ENCODE assay signal across 10 cellular contexts in the genomic region with DNA sequence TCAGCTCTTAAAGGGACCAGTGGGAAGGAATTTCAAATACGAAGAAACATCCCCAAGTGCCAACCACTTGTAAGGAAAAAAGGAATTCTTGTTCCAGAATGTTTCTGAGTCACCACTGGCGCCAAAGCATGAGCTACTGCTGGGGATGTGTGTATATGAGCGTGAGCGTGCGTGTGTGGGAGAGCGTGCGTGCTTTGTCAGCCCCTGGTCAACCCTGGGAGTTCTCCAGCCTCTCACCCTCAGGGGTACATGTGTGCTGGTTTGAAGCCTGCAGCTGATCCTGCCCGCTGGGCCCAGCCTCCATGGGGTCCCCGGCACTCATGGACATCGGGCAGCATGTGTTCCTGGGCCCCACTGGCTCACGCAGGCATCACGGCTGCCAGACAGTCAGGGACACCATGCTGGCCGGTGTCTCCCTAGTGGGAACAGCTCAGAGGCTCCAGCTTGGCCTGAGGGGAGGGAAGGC. TPM values are rescaled to one million over a fixed set of nuclear protein-coding genes. Genes with fewer than 3 reads are reported as not detected.
DNase-seq lines count a peak whose midpoint lies in the region; TF ChIP-seq lines count a peak whose summit lies in the region.
"Had no signal": no experiment of that assay in that cellular context is flagged by ENCODE, and none has a peak within 500 bp of the region (broad histone marks: within the 10 kb centered on the region; RNA-seq: fewer than 3 reads in every experiment).

No MANE protein-coding gene starts in this region.

- peak; percentile 82 for DNase-seq in Daoy (ENCODE audit: low read depth)
- peak; percentile 43 for DNase-seq in T1000 (lab: John Stamatoyannopoulos, UW)
- peak; percentile 98 for DNase-seq in fibroblast of the aortic adventitia (ENCODE audit: low read depth)
- no peak for DNase-seq in NCI-H446 (lab: John Stamatoyannopoulos, UW)
- DNase-seq in NCI-H2227 (lab: John Stamatoyannopoulos, UW; ENCODE audit: unreplicated experiment), result no peak
- no peak for DNase-seq in stimulated activated CD8-positive, alpha-beta memory T cell treated with anti-CD3 and anti-CD28 coated beads, Interleukin-4, amount 100 ng/mL, for 48 hours
- DNase-seq in NCI-H2107 treated with DMSO at 0.1 percent for 48 hours (lab: John Stamatoyannopoulos, UW; ENCODE audit: unreplicated experiment), result no peak
- DNase-seq: activated naive CD8-positive, alpha-beta T cell treated with anti-CD3 and anti-CD28 coated beads, Interleukin-2, amount 10 ng/mL, durations not matched to agents 7 days and 5 days; NCI-H345 had no signal

- H3K4me1 ChIP-seq in rectal smooth muscle tissue (ENCODE audit: control insufficient read depth, insufficient read depth, low read length), result peaks cover 32% of the 10 kb centered on the region

- peak overlapping the region; percentile 76 for H3K27ac ChIP-seq in rectal smooth muscle tissue (ENCODE audit: low read depth, low read length)

- TF ChIP-seq CTCF in fibroblast of the aortic adventitia (IDR thresholded peaks at IDR 0.05; ENCODE audit: insufficient read depth, low read length), result no peak

- H3K27me3 ChIP-seq in rectal smooth muscle tissue (ENCODE audit: control insufficient read depth, insufficient read depth, low read length), result no peaks in the 10 kb centered on the region

- no peak overlapping the region for H3K9ac ChIP-seq in rectal smooth muscle tissue (ENCODE audit: low read length)

- H3K36me3 ChIP-seq in rectal smooth muscle tissue (ENCODE audit: control insufficient read depth, insufficient read depth, low read length), result no peaks in the 10 kb centered on the region

- H3K4me3 ChIP-seq in fibroblast of the aortic adventitia (ENCODE audit: low read depth, low read length), result no peak overlapping the region
- H3K4me3 ChIP-seq in rectal smooth muscle tissue (ENCODE audit: low read length), result no peak overlapping the region

RNA-seq across cellular contexts. Expression of a gene that starts 17.1 kb away (rescaled TPM):
- 10.3 and 13.0 TPM in 2 replicates for total RNA-seq in Daoy (2014; rRNA removed; shearing (Covaris generic))
- 7.7 and 10.6 TPM in 2 replicates for total RNA-seq in fibroblast of the aortic adventitia (ENCODE audit: low replicate concordance)

Comparison
In these comparisons a context has a peak if more than half of its experiments do, and no peak if none do; other contexts are left out.
1. DNase-seq: peak in Daoy (single experiment), T1000 (single experiment) and fibroblast of the aortic adventitia (single experiment); none in NCI-H446 (0 of 2), NCI-H2227 (single experiment), stimulated activated CD8-positive, alpha-beta memory T cell treated with anti-CD3 and anti-CD28 coated beads, Interleukin-4, amount 100 ng/mL, for 48 hours (single experiment) and NCI-H2107 treated with DMSO at 0.1 percent for 48 hours (single experiment).